In the genomic region with DNA sequence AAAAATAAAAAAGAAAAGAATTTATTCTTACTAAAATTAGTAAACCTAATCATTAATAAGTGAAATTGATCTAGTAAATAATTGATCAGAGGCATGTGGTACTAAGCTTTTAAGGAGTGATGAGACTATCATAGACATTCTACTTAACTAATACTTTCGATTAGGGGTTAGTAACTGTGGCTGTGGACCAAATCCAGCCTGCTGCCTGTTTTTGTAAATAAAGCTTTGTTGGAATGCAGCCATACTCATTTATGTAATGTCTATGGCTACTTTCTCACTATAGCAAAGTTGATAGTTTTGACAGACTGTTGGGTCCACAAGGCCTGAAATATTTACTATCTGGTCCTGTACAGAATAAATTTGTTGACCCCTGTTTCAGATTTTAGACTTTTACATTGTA, we compare ENCODE assay signal across 2 cellular contexts.
TF ChIP-seq lines count a peak whose summit lies in the region.

No MANE protein-coding gene starts in this region.

TF ChIP-seq in liver, 16 proteins besides CTCF, POLR2A, EP300 and RAD21 (continued from another document):
- TF ChIP-seq, protein P1, sequence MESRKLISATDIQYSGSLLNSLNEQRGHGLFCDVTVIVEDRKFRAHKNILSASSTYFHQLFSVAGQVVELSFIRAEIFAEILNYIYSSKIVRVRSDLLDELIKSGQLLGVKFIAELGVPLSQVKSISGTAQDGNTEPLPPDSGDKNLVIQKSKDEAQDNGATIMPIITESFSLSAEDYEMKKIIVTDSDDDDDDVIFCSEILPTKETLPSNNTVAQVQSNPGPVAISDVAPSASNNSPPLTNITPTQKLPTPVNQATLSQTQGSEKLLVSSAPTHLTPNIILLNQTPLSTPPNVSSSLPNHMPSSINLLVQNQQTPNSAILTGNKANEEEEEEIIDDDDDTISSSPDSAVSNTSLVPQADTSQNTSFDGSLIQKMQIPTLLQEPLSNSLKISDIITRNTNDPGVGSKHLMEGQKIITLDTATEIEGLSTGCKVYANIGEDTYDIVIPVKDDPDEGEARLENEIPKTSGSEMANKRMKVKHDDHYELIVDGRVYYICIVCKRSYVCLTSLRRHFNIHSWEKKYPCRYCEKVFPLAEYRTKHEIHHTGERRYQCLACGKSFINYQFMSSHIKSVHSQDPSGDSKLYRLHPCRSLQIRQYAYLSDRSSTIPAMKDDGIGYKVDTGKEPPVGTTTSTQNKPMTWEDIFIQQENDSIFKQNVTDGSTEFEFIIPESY (IDR thresholded peaks at IDR 0.05): no peak
- TF ChIP-seq HNF4A (conservative IDR thresholded peaks at IDR 0.05): peak in 1 of 2 donors; percentile 8

TF ChIP-seq in HepG2, 621 proteins besides CTCF, POLR2A, EP300 and RAD21 (continued from another document):
- TF ChIP-seq, protein P2, sequence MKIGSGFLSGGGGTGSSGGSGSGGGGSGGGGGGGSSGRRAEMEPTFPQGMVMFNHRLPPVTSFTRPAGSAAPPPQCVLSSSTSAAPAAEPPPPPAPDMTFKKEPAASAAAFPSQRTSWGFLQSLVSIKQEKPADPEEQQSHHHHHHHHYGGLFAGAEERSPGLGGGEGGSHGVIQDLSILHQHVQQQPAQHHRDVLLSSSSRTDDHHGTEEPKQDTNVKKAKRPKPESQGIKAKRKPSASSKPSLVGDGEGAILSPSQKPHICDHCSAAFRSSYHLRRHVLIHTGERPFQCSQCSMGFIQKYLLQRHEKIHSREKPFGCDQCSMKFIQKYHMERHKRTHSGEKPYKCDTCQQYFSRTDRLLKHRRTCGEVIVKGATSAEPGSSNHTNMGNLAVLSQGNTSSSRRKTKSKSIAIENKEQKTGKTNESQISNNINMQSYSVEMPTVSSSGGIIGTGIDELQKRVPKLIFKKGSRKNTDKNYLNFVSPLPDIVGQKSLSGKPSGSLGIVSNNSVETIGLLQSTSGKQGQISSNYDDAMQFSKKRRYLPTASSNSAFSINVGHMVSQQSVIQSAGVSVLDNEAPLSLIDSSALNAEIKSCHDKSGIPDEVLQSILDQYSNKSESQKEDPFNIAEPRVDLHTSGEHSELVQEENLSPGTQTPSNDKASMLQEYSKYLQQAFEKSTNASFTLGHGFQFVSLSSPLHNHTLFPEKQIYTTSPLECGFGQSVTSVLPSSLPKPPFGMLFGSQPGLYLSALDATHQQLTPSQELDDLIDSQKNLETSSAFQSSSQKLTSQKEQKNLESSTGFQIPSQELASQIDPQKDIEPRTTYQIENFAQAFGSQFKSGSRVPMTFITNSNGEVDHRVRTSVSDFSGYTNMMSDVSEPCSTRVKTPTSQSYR (CRISPR knock-in tag; IDR thresholded peaks at IDR 0.05; ENCODE audit: borderline replicate concordance): no peak
- TF ChIP-seq, protein P3, sequence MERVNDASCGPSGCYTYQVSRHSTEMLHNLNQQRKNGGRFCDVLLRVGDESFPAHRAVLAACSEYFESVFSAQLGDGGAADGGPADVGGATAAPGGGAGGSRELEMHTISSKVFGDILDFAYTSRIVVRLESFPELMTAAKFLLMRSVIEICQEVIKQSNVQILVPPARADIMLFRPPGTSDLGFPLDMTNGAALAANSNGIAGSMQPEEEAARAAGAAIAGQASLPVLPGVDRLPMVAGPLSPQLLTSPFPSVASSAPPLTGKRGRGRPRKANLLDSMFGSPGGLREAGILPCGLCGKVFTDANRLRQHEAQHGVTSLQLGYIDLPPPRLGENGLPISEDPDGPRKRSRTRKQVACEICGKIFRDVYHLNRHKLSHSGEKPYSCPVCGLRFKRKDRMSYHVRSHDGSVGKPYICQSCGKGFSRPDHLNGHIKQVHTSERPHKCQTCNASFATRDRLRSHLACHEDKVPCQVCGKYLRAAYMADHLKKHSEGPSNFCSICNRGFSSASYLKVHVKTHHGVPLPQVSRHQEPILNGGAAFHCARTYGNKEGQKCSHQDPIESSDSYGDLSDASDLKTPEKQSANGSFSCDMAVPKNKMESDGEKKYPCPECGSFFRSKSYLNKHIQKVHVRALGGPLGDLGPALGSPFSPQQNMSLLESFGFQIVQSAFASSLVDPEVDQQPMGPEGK (CRISPR knock-in tag; IDR thresholded peaks at IDR 0.05): no peak
- no peak for TF ChIP-seq NCOA1 (CRISPR knock-in tag; IDR thresholded peaks at IDR 0.05)
- TF ChIP-seq TBX2 (CRISPR knock-in tag; IDR thresholded peaks at IDR 0.05; ENCODE audit: borderline replicate concordance): no peak
- TF ChIP-seq KAT7 (CRISPR knock-in tag; IDR thresholded peaks at IDR 0.05; ENCODE audit: borderline replicate concordance): no peak
- no peak for TF ChIP-seq THAP11 (CRISPR knock-in tag; IDR thresholded peaks at IDR 0.05)
- TF ChIP-seq, protein P4, sequence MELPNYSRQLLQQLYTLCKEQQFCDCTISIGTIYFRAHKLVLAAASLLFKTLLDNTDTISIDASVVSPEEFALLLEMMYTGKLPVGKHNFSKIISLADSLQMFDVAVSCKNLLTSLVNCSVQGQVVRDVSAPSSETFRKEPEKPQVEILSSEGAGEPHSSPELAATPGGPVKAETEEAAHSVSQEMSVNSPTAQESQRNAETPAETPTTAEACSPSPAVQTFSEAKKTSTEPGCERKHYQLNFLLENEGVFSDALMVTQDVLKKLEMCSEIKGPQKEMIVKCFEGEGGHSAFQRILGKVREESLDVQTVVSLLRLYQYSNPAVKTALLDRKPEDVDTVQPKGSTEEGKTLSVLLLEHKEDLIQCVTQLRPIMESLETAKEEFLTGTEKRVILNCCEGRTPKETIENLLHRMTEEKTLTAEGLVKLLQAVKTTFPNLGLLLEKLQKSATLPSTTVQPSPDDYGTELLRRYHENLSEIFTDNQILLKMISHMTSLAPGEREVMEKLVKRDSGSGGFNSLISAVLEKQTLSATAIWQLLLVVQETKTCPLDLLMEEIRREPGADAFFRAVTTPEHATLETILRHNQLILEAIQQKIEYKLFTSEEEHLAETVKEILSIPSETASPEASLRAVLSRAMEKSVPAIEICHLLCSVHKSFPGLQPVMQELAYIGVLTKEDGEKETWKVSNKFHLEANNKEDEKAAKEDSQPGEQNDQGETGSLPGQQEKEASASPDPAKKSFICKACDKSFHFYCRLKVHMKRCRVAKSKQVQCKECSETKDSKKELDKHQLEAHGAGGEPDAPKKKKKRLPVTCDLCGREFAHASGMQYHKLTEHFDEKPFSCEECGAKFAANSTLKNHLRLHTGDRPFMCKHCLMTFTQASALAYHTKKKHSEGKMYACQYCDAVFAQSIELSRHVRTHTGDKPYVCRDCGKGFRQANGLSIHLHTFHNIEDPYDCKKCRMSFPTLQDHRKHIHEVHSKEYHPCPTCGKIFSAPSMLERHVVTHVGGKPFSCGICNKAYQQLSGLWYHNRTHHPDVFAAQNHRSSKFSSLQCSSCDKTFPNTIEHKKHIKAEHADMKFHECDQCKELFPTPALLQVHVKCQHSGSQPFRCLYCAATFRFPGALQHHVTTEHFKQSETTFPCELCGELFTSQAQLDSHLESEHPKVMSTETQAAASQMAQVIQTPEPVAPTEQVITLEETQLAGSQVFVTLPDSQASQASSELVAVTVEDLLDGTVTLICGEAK (IDR thresholded peaks at IDR 0.05): no peak
- TF ChIP-seq, protein P4 (CRISPR knock-in tag; IDR thresholded peaks at IDR 0.05): no peak
- no peak for TF ChIP-seq JUND (CRISPR knock-in tag; IDR thresholded peaks at IDR 0.05)
- no peak for TF ChIP-seq RCOR2 (CRISPR knock-in tag; IDR thresholded peaks at IDR 0.05)
- no peak for TF ChIP-seq ZNF841 (CRISPR knock-in tag; IDR thresholded peaks at IDR 0.05; ENCODE audit: borderline replicate concordance)
- TF ChIP-seq SOX5 (CRISPR knock-in tag; IDR thresholded peaks at IDR 0.05; ENCODE audit: borderline replicate concordance): no peak
- TF ChIP-seq KMT2A (CRISPR knock-in tag; IDR thresholded peaks at IDR 0.05): no peak
- no peak for TF ChIP-seq FIP1L1 (IDR thresholded peaks at IDR 0.05; ENCODE audit: borderline replicate concordance, insufficient read depth, low read depth, low read length)
